In the genomic region with DNA sequence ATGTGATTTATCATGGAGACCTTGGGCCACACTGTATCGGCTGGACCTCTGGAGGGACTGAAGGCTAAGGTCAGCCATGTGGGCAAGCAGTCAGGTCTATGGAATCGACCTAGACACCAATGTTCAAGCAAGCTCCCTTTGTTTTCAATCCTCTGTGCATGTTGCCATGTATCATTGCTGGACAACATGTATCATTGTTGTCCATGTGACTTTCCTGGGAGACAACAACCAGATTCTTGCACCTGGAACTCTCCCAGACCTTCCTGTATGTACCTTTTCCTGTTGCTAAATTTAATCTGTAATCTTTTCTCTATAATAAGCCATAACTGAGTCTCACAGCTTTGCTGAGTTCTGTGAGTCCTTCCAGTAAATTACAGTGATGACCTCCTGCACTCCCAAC, we compare ENCODE assay signal across 20 cellular contexts.
DNase-seq lines count a peak whose midpoint lies in the region; ATAC-seq, FAIRE-seq and TF ChIP-seq lines count a peak whose summit lies in the region.
"Had no signal": no experiment of that assay in that cellular context is flagged by ENCODE, and none has a peak within 500 bp of the region (broad histone marks: within the 10 kb centered on the region; RNA-seq: fewer than 3 reads in every experiment).

No MANE protein-coding gene starts in this region.

- H3K9ac ChIP-seq in parathyroid adenoma = no peak overlapping the region
- H3K9ac ChIP-seq: BLaER1 treated with 17β-estradiol and CSF1 and Interleukin-3, amounts not matched to agents 10 nM and 100 nM had no signal

- peak; percentile 32 for FAIRE-seq in bronchial epithelial cell (lab: Jason Lieb, UNC)
- FAIRE-seq: A549, D721Med, G401.6, GM12891, GM19239 had no signal

- intact Hi-C loops in Right ventricle myocardium inferior (cut with DNase I) = no loop called here

- H3K4me1 ChIP-seq in right atrium auricular region = no peaks in the 10 kb centered on the region
- H3K4me1 ChIP-seq in parathyroid adenoma = peaks cover 35% of the 10 kb centered on the region
- H3K4me1 ChIP-seq: A549; BLaER1 treated with 17β-estradiol and CSF1 and Interleukin-3, amounts not matched to agents 10 nM and 100 nM; Caco-2 had no signal

- no peak overlapping the region for H3K4me2 ChIP-seq in parathyroid adenoma (ENCODE audit: low read length)
- H3K4me2 ChIP-seq: A549; BLaER1 treated with 17β-estradiol and CSF1 and Interleukin-3, amounts not matched to agents 10 nM and 100 nM had no signal

- DNase-seq in Right ventricle myocardium inferior (ENCODE audit: missing footprints) (no peak), right atrium auricular region (ENCODE audit: low spot score) (no peak), bronchial epithelial cell (ENCODE audit: low read depth) (no peak), KBM-7 (no peak)
- DNase-seq: AML-193; Caco-2; Calu3; CD4-positive, alpha-beta T cell; CD8-positive, alpha-beta T cell; DMS79 treated with DMSO at 0.1 percent for 48 hours; GF-D8 had no signal

- H2AFZ ChIP-seq in parathyroid adenoma = no peak overlapping the region

- no peaks in the 10 kb centered on the region for H3K79me2 ChIP-seq in parathyroid adenoma

- H3K4me3 ChIP-seq in right atrium auricular region (no peak overlapping the region), bronchial epithelial cell (ENCODE audit: low read depth, low read length) (no peak overlapping the region), parathyroid adenoma (ENCODE audit: low read depth, low read length) (no peak overlapping the region)
- H3K4me3 ChIP-seq: A549; BLaER1 treated with 17β-estradiol and CSF1 and Interleukin-3, amounts not matched to agents 10 nM and 100 nM had no signal

- H3K9me3 ChIP-seq in right atrium auricular region (no peaks in the 10 kb centered on the region), parathyroid adenoma (ENCODE audit: control insufficient read depth, low read length) (no peaks in the 10 kb centered on the region)
- H3K9me3 ChIP-seq: A549; BLaER1 treated with 17β-estradiol and CSF1 and Interleukin-3, amounts not matched to agents 10 nM and 100 nM; Caco-2 had no signal

- no peaks in the 10 kb centered on the region for H3K36me3 ChIP-seq in right atrium auricular region
- H3K36me3 ChIP-seq in bronchial epithelial cell (ENCODE audit: control insufficient read depth, insufficient read depth, low read length) = no peaks in the 10 kb centered on the region
- no peaks in the 10 kb centered on the region for H3K36me3 ChIP-seq in parathyroid adenoma (ENCODE audit: control insufficient read depth, insufficient read depth, low read length)
- H3K36me3 ChIP-seq: BLaER1 treated with 17β-estradiol and CSF1 and Interleukin-3, amounts not matched to agents 10 nM and 100 nM had no signal

- ATAC-seq in Right ventricle myocardium inferior = peak; percentile 40
- ATAC-seq: A549; CD8-positive, alpha-beta T cell had no signal

- no peaks in the 10 kb centered on the region for H3K27me3 ChIP-seq in right atrium auricular region
- H3K27me3 ChIP-seq in bronchial epithelial cell (ENCODE audit: control insufficient read depth, insufficient read depth, low read length) = no peaks in the 10 kb centered on the region
- no peaks in the 10 kb centered on the region for H3K27me3 ChIP-seq in parathyroid adenoma (ENCODE audit: control insufficient read depth, insufficient read depth, low read length)
- H3K27me3 ChIP-seq: BLaER1 treated with 17β-estradiol and CSF1 and Interleukin-3, amounts not matched to agents 10 nM and 100 nM had no signal

- in situ Hi-C loops in KBM-7 (cut with MboI; ENCODE audit: low pct_unique_long_range_greater_than_20kb, low sequenced_read_pairs) = no loop called here

- no peak overlapping the region for H3K27ac ChIP-seq in right atrium auricular region
- peak overlapping the region; percentile 72 for H3K27ac ChIP-seq in parathyroid adenoma
- H3K27ac ChIP-seq: 22Rv1, A549, C4-2B had no signal

- TF ChIP-seq CTCF in right atrium auricular region (IDR thresholded peaks at IDR 0.05) (no peak), bronchial epithelial cell (IDR thresholded peaks at IDR 0.05; ENCODE audit: insufficient read depth, low read length, severe bottlenecking) (no peak), parathyroid adenoma (IDR thresholded peaks at IDR 0.05) (no peak)
